ENCODE assay signal across 8 cellular contexts in the genomic region with DNA sequence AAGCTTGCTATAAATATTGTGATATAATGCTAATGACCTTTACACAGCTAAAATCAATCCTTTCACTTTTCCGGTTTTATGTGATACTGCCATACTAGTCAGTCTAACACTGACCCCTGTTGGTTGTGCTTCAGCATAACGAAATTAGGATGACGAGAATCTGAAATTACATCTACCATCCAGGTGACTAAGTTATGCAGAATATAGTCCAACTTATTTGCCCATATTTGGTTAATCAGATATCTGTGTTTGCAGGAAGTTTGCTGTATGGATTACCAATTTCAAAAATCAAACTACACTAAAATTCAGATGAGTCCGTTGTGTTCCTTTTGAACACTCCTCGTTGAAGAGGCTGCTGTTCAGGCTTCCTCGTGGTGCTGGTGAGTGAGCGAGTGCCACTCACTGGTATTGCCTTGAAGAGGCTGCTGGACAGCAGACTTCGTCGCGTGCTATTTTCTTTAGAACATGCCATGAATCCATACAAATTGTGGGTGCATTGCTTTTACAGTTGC. TPM values are rescaled to one million over a fixed set of nuclear protein-coding genes. Genes with fewer than 3 reads are reported as not detected.
DNase-seq lines count a peak whose midpoint lies in the region; ATAC-seq and TF ChIP-seq lines count a peak whose summit lies in the region.

No MANE protein-coding gene starts in this region.

- H3K4me3 ChIP-seq in right atrium auricular region: no peak overlapping the region

- H3K4me1 Mint-ChIP-seq in activated naive CD8-positive, alpha-beta T cell treated with anti-CD3 and anti-CD28 coated beads, Interleukin-2, amount 50 U/mL, for 24 hours: peaks cover 4% of the 10 kb centered on the region
- H3K4me1 Mint-ChIP-seq in stimulated activated effector memory CD8-positive, alpha-beta T cell treated with anti-CD3 and anti-CD28 coated beads, Interleukin-12 subunit alpha, Interleukin-12 subunit beta, amount 100 ng/mL, for 72 hours: peaks cover 27% of the 10 kb centered on the region

- H3K27me3 Mint-ChIP-seq in activated naive CD8-positive, alpha-beta T cell treated with anti-CD3 and anti-CD28 coated beads, Interleukin-2, amount 50 U/mL, for 24 hours: no peaks in the 10 kb centered on the region

- peaks cover 43% of the 10 kb centered on the region for H3K36me3 ChIP-seq in right atrium auricular region

- no peak overlapping the region for H3K27ac Mint-ChIP-seq in activated naive CD8-positive, alpha-beta T cell treated with anti-CD3 and anti-CD28 coated beads, Interleukin-2, amount 50 U/mL, for 24 hours
- no peak overlapping the region for H3K27ac Mint-ChIP-seq in stimulated activated effector memory CD8-positive, alpha-beta T cell treated with anti-CD3 and anti-CD28 coated beads, Interleukin-12 subunit alpha, Interleukin-12 subunit beta, amount 100 ng/mL, for 72 hours

- DNase-seq in ACHN (peak; percentile 57), G401 (ENCODE audit: low spot score) (peak; percentile 77), NCI-H2081 (lab: John Stamatoyannopoulos, UW) (peak; percentile 62 to 78), right atrium auricular region (ENCODE audit: low spot score) (no peak), occipital lobe (lab: John Stamatoyannopoulos, UW) (no peak)
- DNase-seq in activated naive CD8-positive, alpha-beta T cell treated with anti-CD3 and anti-CD28 coated beads, Interleukin-2, amount 50 U/mL, for 24 hours: no peak
- DNase-seq in stimulated activated effector memory CD8-positive, alpha-beta T cell treated with anti-CD3 and anti-CD28 coated beads, Interleukin-12 subunit alpha, Interleukin-12 subunit beta, amount 100 ng/mL, for 72 hours (ENCODE audit: low spot score in 2 of 2): no peak

- H3K27me3 ChIP-seq in right atrium auricular region: no peaks in the 10 kb centered on the region

- peak; percentile 74 to 83 for TF ChIP-seq CTCF in right atrium auricular region (IDR thresholded peaks at IDR 0.05)

- H3K4me3 Mint-ChIP-seq in activated naive CD8-positive, alpha-beta T cell treated with anti-CD3 and anti-CD28 coated beads, Interleukin-2, amount 50 U/mL, for 24 hours: no peak overlapping the region
- no peak overlapping the region for H3K4me3 Mint-ChIP-seq in stimulated activated effector memory CD8-positive, alpha-beta T cell treated with anti-CD3 and anti-CD28 coated beads, Interleukin-12 subunit alpha, Interleukin-12 subunit beta, amount 100 ng/mL, for 72 hours

- H3K9me3 Mint-ChIP-seq in activated naive CD8-positive, alpha-beta T cell treated with anti-CD3 and anti-CD28 coated beads, Interleukin-2, amount 50 U/mL, for 24 hours: no peaks in the 10 kb centered on the region
- no peaks in the 10 kb centered on the region for H3K9me3 Mint-ChIP-seq in stimulated activated effector memory CD8-positive, alpha-beta T cell treated with anti-CD3 and anti-CD28 coated beads, Interleukin-12 subunit alpha, Interleukin-12 subunit beta, amount 100 ng/mL, for 72 hours

- in situ Hi-C loops in ACHN (cut with HindIII; ENCODE audit: low pct_ligation_motif_present, low pct_unique_long_range_greater_than_20kb, low sequenced_read_pairs) (loop anchor here (25.0 kb wide), 1 partner anchor 108 kb away; the partner anchor contains the start of genes NSUN2 and SRD5A1), G401 (cut with HindIII; ENCODE audit: low sequenced_read_pairs) (no loop called here)

- H3K27ac ChIP-seq in right atrium auricular region: peak overlapping the region in 1 of 2 donors; percentile 24

- peaks cover 54% of the 10 kb centered on the region for H3K36me3 Mint-ChIP-seq in activated naive CD8-positive, alpha-beta T cell treated with anti-CD3 and anti-CD28 coated beads, Interleukin-2, amount 50 U/mL, for 24 hours (ENCODE audit: low read depth)
- H3K36me3 Mint-ChIP-seq in stimulated activated effector memory CD8-positive, alpha-beta T cell treated with anti-CD3 and anti-CD28 coated beads, Interleukin-12 subunit alpha, Interleukin-12 subunit beta, amount 100 ng/mL, for 72 hours: peaks cover 100% of the 10 kb centered on the region

- peak; percentile 81 for ATAC-seq in HG02610 (IDR thresholded peaks at IDR 0.05; ENCODE audit: unreplicated experiment)
- ATAC-seq in activated naive CD8-positive, alpha-beta T cell treated with anti-CD3 and anti-CD28 coated beads, Interleukin-2, amount 50 U/mL, for 24 hours: peak; percentile 71
- ATAC-seq in stimulated activated effector memory CD8-positive, alpha-beta T cell treated with anti-CD3 and anti-CD28 coated beads, Interleukin-12 subunit alpha, Interleukin-12 subunit beta, amount 100 ng/mL, for 72 hours: peak; percentile 64

- H3K9me3 ChIP-seq in right atrium auricular region: no peaks in the 10 kb centered on the region

- peaks cover 0 to 11% of the 10 kb centered on the region in 2 donors for H3K4me1 ChIP-seq in right atrium auricular region

RNA-seq across cellular contexts. Expression of gene TENT4A, which starts 32.5 kb away (rescaled TPM):
- 3.3 and 4.9 TPM in 2 replicates for total RNA-seq in G401 (2014; rRNA removed; shearing (Covaris generic))
- total RNA-seq in right atrium auricular region: 10 to 100 TPM in 1 of 2 donors, 1 to 10 TPM in 1; 7.3 to 14.9 TPM
- total RNA-seq in occipital lobe: 20.7 TPM

Comparison
In these comparisons a context has a peak if more than half of its experiments do, and no peak if none do; other contexts are left out.
1. DNase-seq: peak in ACHN (single experiment), G401 (single experiment) and NCI-H2081 (2 of 2); none in activated naive CD8-positive, alpha-beta T cell treated with anti-CD3 and anti-CD28 coated beads, Interleukin-2, amount 50 U/mL, for 24 hours (single experiment), right atrium auricular region (single experiment), stimulated activated effector memory CD8-positive, alpha-beta T cell treated with anti-CD3 and anti-CD28 coated beads, Interleukin-12 subunit alpha, Interleukin-12 subunit beta, amount 100 ng/mL, for 72 hours (0 of 2) and occipital lobe (single experiment).
2. Peak in every context shown above with its lines, with median percentiles within 50 percentile points of each other: ATAC-seq.